8 cellular contexts compared by ENCODE assay signal in genomic region chr2:85741811-85742507, GRCh38. TPM values are rescaled to one million over a fixed set of nuclear protein-coding genes. Genes with fewer than 3 reads are reported as not detected.
DNase-seq lines count a peak whose midpoint lies in the region; ATAC-seq and FAIRE-seq lines count a peak whose summit lies in the region.

No MANE protein-coding gene starts in this region.

- H3K36me3 ChIP-seq in SK-N-MC (ENCODE audit: insufficient read depth, low read length) (no peaks in the 10 kb centered on the region; the same call in 1 of the 2 replicates), mesendoderm (ENCODE audit: control insufficient read depth, insufficient read depth, low read length) (no peaks in the 10 kb centered on the region)

- FAIRE-seq in frontal cortex (lab: Jason Lieb, UNC): no peak

- no peaks in the 10 kb centered on the region for H3K4me1 ChIP-seq in mesendoderm (ENCODE audit: control insufficient read depth, low read depth, low read length)

- no peaks in the 10 kb centered on the region for H3K9me3 ChIP-seq in SK-N-MC (ENCODE audit: low read depth, low read length)

- no peaks in the 10 kb centered on the region for H3K4me1 Mint-ChIP-seq in activated CD8-positive, alpha-beta memory T cell treated with anti-CD3 and anti-CD28 coated beads, Interleukin-2, amount 10 ng/mL, durations not matched to agents 7 days and 5 days

- H3K9ac ChIP-seq in SK-N-MC (ENCODE audit: insufficient read length) (peak overlapping the region; percentile 54), mesendoderm (ENCODE audit: low read length) (no peak overlapping the region)

- no peaks in the 10 kb centered on the region for H3K9me3 Mint-ChIP-seq in activated CD8-positive, alpha-beta memory T cell treated with anti-CD3 and anti-CD28 coated beads, Interleukin-2, amount 10 ng/mL, durations not matched to agents 7 days and 5 days (ENCODE audit: low read depth)

- H3K23ac ChIP-seq in mesendoderm (ENCODE audit: low read length): no peak overlapping the region

- H4K8ac ChIP-seq in mesendoderm (ENCODE audit: low read depth, low read length): no peak overlapping the region

- no peak overlapping the region for H3K4me2 ChIP-seq in mesendoderm (ENCODE audit: low read length)

- no peak overlapping the region for H2BK120ac ChIP-seq in mesendoderm (ENCODE audit: low read depth, low read length)

- H3K36me3 Mint-ChIP-seq in activated CD8-positive, alpha-beta memory T cell treated with anti-CD3 and anti-CD28 coated beads, Interleukin-2, amount 10 ng/mL, durations not matched to agents 7 days and 5 days: no peaks in the 10 kb centered on the region

- WGBS in mesendoderm (ENCODE audit: extremely low coverage, insufficient coverage, low lambda C conversion rate): no CpG with 5 or more reads among the region's 20 CpGs

- H2BK15ac ChIP-seq in mesendoderm (replicated peaks; ENCODE audit: low read depth): no peak overlapping the region

- ATAC-seq in GM21576 (IDR thresholded peaks at IDR 0.05; ENCODE audit: unreplicated experiment) (no peak), HG03565 (IDR thresholded peaks at IDR 0.05; ENCODE audit: unreplicated experiment) (no peak)
- ATAC-seq in activated CD8-positive, alpha-beta memory T cell treated with anti-CD3 and anti-CD28 coated beads, Interleukin-2, amount 10 ng/mL, durations not matched to agents 7 days and 5 days: no peak

- no peak overlapping the region for H4K5ac ChIP-seq in mesendoderm (ENCODE audit: low read length)

- CTCF ChIA-PET in activated CD8-positive, alpha-beta memory T cell treated with anti-CD3 and anti-CD28 coated beads, Interleukin-2, amount 10 ng/mL, durations not matched to agents 7 days and 5 days (lab: Charles Lee): interaction anchor here (0.6 to 3.6 kb wide), 9 partner anchors 8 to 86 kb away, joined by 3 to 20 read pairs (median 3); no protein-coding TSS in a partner anchor

- H3K79me2 ChIP-seq in mesendoderm (ENCODE audit: control insufficient read depth, insufficient read depth, low read length): no peaks in the 10 kb centered on the region

- peaks cover 83% of the 10 kb centered on the region for H3K27me3 Mint-ChIP-seq in activated CD8-positive, alpha-beta memory T cell treated with anti-CD3 and anti-CD28 coated beads, Interleukin-2, amount 10 ng/mL, durations not matched to agents 7 days and 5 days

- no peak overlapping the region for H3K56ac ChIP-seq in mesendoderm (ENCODE audit: low read length)

- H3K4ac ChIP-seq in mesendoderm (ENCODE audit: low read depth, low read length): no peak overlapping the region

- H2AK5ac ChIP-seq in mesendoderm (ENCODE audit: low read length): no peak overlapping the region

- no peaks in the 10 kb centered on the region for H3K27me3 ChIP-seq in mesendoderm (ENCODE audit: insufficient read depth, low read length, poor library complexity)

- H3K27ac ChIP-seq in SK-N-MC (peak overlapping the region; percentile 97), mesendoderm (ENCODE audit: low read depth, low read length) (no peak overlapping the region)

- DNase-seq in GM04503 (ENCODE audit: low read depth) (peak; percentile 77), SK-N-MC (ENCODE audit: low read depth, low spot score) (peak; percentile 42), frontal cortex (ENCODE audit: low spot score in 2 of 2) (peak; percentile 62 to 71), pons (ENCODE audit: low spot score) (peak; percentile 96), mesendoderm (no peak)
- DNase-seq in activated CD8-positive, alpha-beta memory T cell treated with anti-CD3 and anti-CD28 coated beads, Interleukin-2, amount 10 ng/mL, durations not matched to agents 7 days and 5 days: no peak

- no peak overlapping the region for H3K4me3 Mint-ChIP-seq in activated CD8-positive, alpha-beta memory T cell treated with anti-CD3 and anti-CD28 coated beads, Interleukin-2, amount 10 ng/mL, durations not matched to agents 7 days and 5 days

- H3K4me3 ChIP-seq in SK-N-MC (peak overlapping the region; percentile 70), mesendoderm (ENCODE audit: low read length) (no peak overlapping the region)

- H2BK5ac ChIP-seq in mesendoderm (ENCODE audit: low read length): no peak overlapping the region

- no peaks in the 10 kb centered on the region for H3K79me1 ChIP-seq in mesendoderm (ENCODE audit: low read length)

- no peak overlapping the region for H3K27ac Mint-ChIP-seq in activated CD8-positive, alpha-beta memory T cell treated with anti-CD3 and anti-CD28 coated beads, Interleukin-2, amount 10 ng/mL, durations not matched to agents 7 days and 5 days

- no peak overlapping the region for H3K18ac ChIP-seq in mesendoderm (ENCODE audit: low read length)

RNA-seq across cellular contexts. Expression of gene ATOH8, which starts 11.8 kb away (rescaled TPM):
- 2.0 TPM for total RNA-seq in frontal cortex
- total RNA-seq in activated CD8-positive, alpha-beta memory T cell treated with anti-CD3 and anti-CD28 coated beads, Interleukin-2, amount 10 ng/mL, durations not matched to agents 7 days and 5 days: under 1 TPM; 0.12 to 0.40 TPM
- polyA plus RNA-seq in mesendoderm (2013, experiment 1 of 2): 0.37 TPM
- 0.39 TPM for polyA plus RNA-seq in mesendoderm (2013, experiment 2 of 2)

RNA-seq across cellular contexts. Expression of gene GNLY, which starts 47.8 kb away (rescaled TPM):
- not detected for total RNA-seq in frontal cortex
- 1,000 to 10,000 TPM in 1 of 2 experiments, 100 to 1,000 TPM in 1; 364 to 1,915 TPM for total RNA-seq in activated CD8-positive, alpha-beta memory T cell treated with anti-CD3 and anti-CD28 coated beads, Interleukin-2, amount 10 ng/mL, durations not matched to agents 7 days and 5 days
- not detected for polyA plus RNA-seq in mesendoderm (2013, experiment 1 of 2)
- not detected for polyA plus RNA-seq in mesendoderm (2013, experiment 2 of 2)

Comparison
In these comparisons a context has a peak if more than half of its experiments do, and no peak if none do; other contexts are left out.
1. DNase-seq: peak in GM04503 (single experiment), SK-N-MC (single experiment), frontal cortex (2 of 2) and pons (single experiment); none in activated CD8-positive, alpha-beta memory T cell treated with anti-CD3 and anti-CD28 coated beads, Interleukin-2, amount 10 ng/mL, durations not matched to agents 7 days and 5 days (single experiment) and mesendoderm (single experiment).
2. RNA of gene GNLY, which starts 47.8 kb away (total RNA-seq): 364 to 1,915 TPM in activated CD8-positive, alpha-beta memory T cell treated with anti-CD3 and anti-CD28 coated beads, Interleukin-2, amount 10 ng/mL, durations not matched to agents 7 days and 5 days; not detected in frontal cortex (single experiment); every median in the first group is over 100 times any median in the second.